ENCODE assay signal across 22 cellular contexts in the genomic region with DNA sequence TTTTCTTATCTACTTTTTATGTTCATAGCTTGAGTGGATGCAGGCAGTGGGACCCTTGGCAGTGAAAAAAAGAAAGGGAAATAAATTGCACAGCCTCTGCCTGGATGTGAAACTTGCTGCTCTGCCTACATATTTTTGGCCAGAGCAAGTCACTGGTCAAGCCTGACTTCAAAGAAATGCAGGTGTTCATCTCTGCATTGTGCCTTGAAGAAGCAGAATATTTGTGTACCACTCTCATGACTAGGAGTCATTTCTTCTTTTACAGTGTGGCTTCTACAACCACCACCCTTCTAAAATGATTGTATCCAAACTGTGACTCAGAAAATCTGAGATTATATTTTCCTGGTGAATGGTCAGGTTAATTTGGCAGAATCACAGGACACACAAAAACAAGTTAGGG. TPM values are rescaled to one million over a fixed set of nuclear protein-coding genes. Genes with fewer than 3 reads are reported as not detected.
DNase-seq lines count a peak whose midpoint lies in the region; ATAC-seq, FAIRE-seq and TF ChIP-seq lines count a peak whose summit lies in the region.
"Had no signal": no experiment of that assay in that cellular context is flagged by ENCODE, and none has a peak within 500 bp of the region (broad histone marks: within the 10 kb centered on the region; RNA-seq: fewer than 3 reads in every experiment).

No MANE protein-coding gene starts in this region.

- H3K9ac ChIP-seq in MM.1S (ENCODE audit: low read length), result no peak overlapping the region
- H3K9ac ChIP-seq in kidney (ENCODE audit: low read length in 2 of 2), result no peak overlapping the region
- H3K9ac ChIP-seq: BLaER1 treated with 17β-estradiol and CSF1 and Interleukin-3, amounts not matched to agents 10 nM and 100 nM; SK-N-SH had no signal

- intact Hi-C loops in kidney (cut with DNase I), result no loop called here

- peak overlapping the region; percentile 6 for H3K27ac Mint-ChIP-seq in memory B cell

- no peak overlapping the region for H3K4me3 Mint-ChIP-seq in memory B cell

- H3K4me1 Mint-ChIP-seq in memory B cell, result peaks cover 12% of the 10 kb centered on the region

- no peaks in the 10 kb centered on the region for H3K9me3 Mint-ChIP-seq in memory B cell

- TF ChIP-seq POLR2A in GM12892 (IDR thresholded peaks at IDR 0.05; ENCODE audit: low read depth, low read length), result no peak

- peak overlapping the region; percentile 57; the same call in 1 of the 2 replicates for H3K27ac ChIP-seq in MM.1S (ENCODE audit: low read length)
- H3K27ac ChIP-seq in kidney (ENCODE audit: low read depth in 2 of 2, low read length in 2 of 2), result no peak overlapping the region
- H3K27ac ChIP-seq: A549; BLaER1 treated with 17β-estradiol and CSF1 and Interleukin-3, amounts not matched to agents 10 nM and 100 nM had no signal

- H3K36me3 ChIP-seq in MM.1S (replicated peaks; ENCODE audit: insufficient read depth, low read length) (no peaks in the 10 kb centered on the region), kidney (ENCODE audit: control insufficient read depth in 1 of 2, insufficient read depth in 2 of 2, low read length in 2 of 2) (no peaks in the 10 kb centered on the region)

- no peaks in the 10 kb centered on the region for H3K9me3 ChIP-seq in MM.1S (replicated peaks; ENCODE audit: insufficient read depth, low read length)
- no peaks in the 10 kb centered on the region for H3K9me3 ChIP-seq in kidney (ENCODE audit: control insufficient read depth in 1 of 2, low read length in 2 of 2)
- H3K9me3 ChIP-seq: A549; BLaER1 treated with 17β-estradiol and CSF1 and Interleukin-3, amounts not matched to agents 10 nM and 100 nM; SK-N-SH had no signal

- ATAC-seq in HG02759 (IDR thresholded peaks at IDR 0.05; ENCODE audit: unreplicated experiment) (peak; percentile 31), memory B cell (ENCODE audit: low read depth) (no peak), GM18870 (IDR thresholded peaks at IDR 0.05; ENCODE audit: unreplicated experiment) (no peak)
- ATAC-seq: A549, K562 had no signal

- no peaks in the 10 kb centered on the region for H3K9me2 ChIP-seq in MM.1S (replicated peaks; ENCODE audit: insufficient read depth, low read length)
- H3K9me2 ChIP-seq: SK-N-SH had no signal

- H3K4me1 ChIP-seq in MM.1S (ENCODE audit: low read length) (peaks cover 11% of the 10 kb centered on the region), kidney (ENCODE audit: control insufficient read depth in 1 of 2, insufficient read depth in 1 of 2, low read depth in 1 of 2, low read length in 2 of 2) (peaks cover 2 to 4% of the 10 kb centered on the region in 2 donors)

- H3K36me3 Mint-ChIP-seq in memory B cell, result peaks cover 2% of the 10 kb centered on the region

- peaks cover 10% of the 10 kb centered on the region; the same call in 1 of the 2 replicates for H3K79me2 ChIP-seq in MM.1S (ENCODE audit: low read length)

- H4K20me1 ChIP-seq in MM.1S (ENCODE audit: insufficient read depth, low read length), result no peaks in the 10 kb centered on the region

- H3F3A ChIP-seq in MM.1S (ENCODE audit: insufficient read depth, low read length), result peaks cover 9% of the 10 kb centered on the region

- H3K4me3 ChIP-seq in MM.1S (ENCODE audit: low read length) (no peak overlapping the region), kidney (ENCODE audit: low read length in 2 of 2) (no peak overlapping the region)
- H3K4me3 ChIP-seq: A549; BLaER1 treated with 17β-estradiol and CSF1 and Interleukin-3, amounts not matched to agents 10 nM and 100 nM; K562 had no signal

- TF ChIP-seq CTCF in MM.1S (IDR thresholded peaks at IDR 0.05; ENCODE audit: low read length) (no peak), kidney (IDR thresholded peaks at IDR 0.05; ENCODE audit: borderline replicate concordance, extremely low read depth, insufficient read depth) (no peak)

- peak overlapping the region; percentile 45 for H3K4me2 ChIP-seq in MM.1S (ENCODE audit: low read depth, low read length)
- H3K4me2 ChIP-seq: A549; BLaER1 treated with 17β-estradiol and CSF1 and Interleukin-3, amounts not matched to agents 10 nM and 100 nM; SK-N-SH had no signal

- FAIRE-seq in GM12892 (lab: Jason Lieb, UNC), result peak; percentile 38
- FAIRE-seq in kidney (lab: Jason Lieb, UNC), result no peak
- FAIRE-seq: A549, K562, RCC 7860 had no signal

- no peaks in the 10 kb centered on the region for H3K27me3 Mint-ChIP-seq in memory B cell

- no peak for DNase-seq in GM12892 (ENCODE audit: insufficient read length)
- DNase-seq in MM.1S, result peak; percentile 55
- DNase-seq in memory B cell (ENCODE audit: low spot score in 2 of 2), result no peak
- no peak for DNase-seq in NCI-H524 treated with DMSO at 0.1 percent for 48 hours (lab: John Stamatoyannopoulos, UW)
- no peak for DNase-seq in kidney
- DNase-seq in NCI-H526 treated with DMSO at 0.1 percent for 48 hours (lab: John Stamatoyannopoulos, UW), result no peak
- DNase-seq: DMS 273 treated with DMSO at 0.1 percent for 48 hours, GDM1, H7, NCI-H1048, NCI-H1436 treated with DMSO at 0.1 percent for 48 hours, NCI-H2029 treated with DMSO at 0.1 percent for 48 hours, NCI-H82, SHP77, SK-N-SH, T-helper 1 cell had no signal

- no peak overlapping the region for H2AFZ ChIP-seq in MM.1S (ENCODE audit: low read length)

- H3K27me3 ChIP-seq in MM.1S (replicated peaks; ENCODE audit: insufficient read depth, low read length), result no peaks in the 10 kb centered on the region
- H3K27me3 ChIP-seq: BLaER1 treated with 17β-estradiol and CSF1 and Interleukin-3, amounts not matched to agents 10 nM and 100 nM had no signal

RNA-seq across cellular contexts. Expression of a gene that starts 2.5 kb away (rescaled TPM):
- 18.9 TPM for polyA plus RNA-seq in GM12892 (2012; ENCODE audit: missing spikeins)
- 16.0 TPM for total RNA-seq in kidney
- 18.1 TPM for polyA plus RNA-seq in kidney (ENCODE audit: insufficient read depth, low read depth, low replicate concordance)
